ENCODE assay signal across 20 cellular contexts in the genomic region with DNA sequence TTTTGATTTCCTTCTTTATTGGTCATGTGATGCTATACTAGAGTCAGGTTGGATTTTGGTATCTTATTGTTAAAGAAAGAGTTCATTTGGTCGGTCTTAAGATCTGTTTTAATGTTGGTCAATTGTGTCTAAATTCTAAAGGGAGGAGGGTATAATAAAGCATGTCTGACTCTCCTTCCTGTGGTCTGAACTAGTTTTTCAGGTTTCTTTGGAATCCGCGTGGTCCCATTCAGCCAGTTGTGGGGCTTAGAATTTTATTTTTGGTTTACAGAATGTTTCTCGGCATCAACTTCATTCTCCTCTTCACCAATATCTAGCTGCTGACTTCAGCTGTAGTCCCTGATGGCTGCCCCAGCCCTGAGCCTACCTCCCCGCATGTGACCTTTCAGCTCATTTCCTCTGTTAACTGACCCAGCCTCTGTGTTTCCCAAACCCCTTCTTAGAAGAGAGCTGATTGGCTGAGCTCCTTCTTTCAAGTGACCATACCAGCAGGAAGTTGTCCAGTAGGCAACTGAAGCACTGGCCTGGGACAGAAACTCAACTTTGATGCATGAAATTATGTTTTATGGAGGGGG. TPM values are rescaled to one million over a fixed set of nuclear protein-coding genes. Genes with fewer than 3 reads are reported as not detected.
"Had no signal": no experiment of that assay in that cellular context is flagged by ENCODE, and none has a peak within 500 bp of the region (broad histone marks: within the 10 kb centered on the region; RNA-seq: fewer than 3 reads in every experiment).

No MANE protein-coding gene starts in this region.

- H3K9me3 ChIP-seq: adrenal gland, breast epithelium, gastrocnemius medialis, left ventricle myocardium inferior, pancreas, right lobe of liver, spleen had no signal

- H3K27ac ChIP-seq: adrenal gland, breast epithelium, gastrocnemius medialis, left ventricle myocardium inferior, pancreas, right lobe of liver, spleen had no signal

- ATAC-seq: activated CD4-positive, CD25-positive, alpha-beta regulatory T cell treated with anti-CD3 and anti-CD28 coated beads, Interleukin-2, amount 50 U/mL, for 24 hours; activated naive CD4-positive, alpha-beta T cell treated with anti-CD3 and anti-CD28 coated beads, Interleukin-2, amount 50 U/mL, for 72 hours; esophagus mucosa; gastrocnemius medialis; pancreas; right lobe of liver had no signal

- H3K36me3 ChIP-seq: adrenal gland, breast epithelium, gastrocnemius medialis, left ventricle myocardium inferior, pancreas, right lobe of liver, spleen had no signal

- H3K4me3 ChIP-seq: adrenal gland, breast epithelium, gastrocnemius medialis, left ventricle myocardium inferior, pancreas, right lobe of liver, spleen had no signal

- DNase-seq: activated gamma-delta T cell treated with Interleukin-2 at 50 U/mL for 16 hours; adrenal gland; effector CD4-positive, alpha-beta T cell; gastrocnemius medialis; head of caudate nucleus; left ventricle myocardium inferior; pancreas; right lobe of liver; spleen; stimulated activated naive CD4-positive, alpha-beta T cell had no signal

- H3K27me3 ChIP-seq: adrenal gland, breast epithelium, gastrocnemius medialis, pancreas, right lobe of liver had no signal

- H3K4me1 ChIP-seq: adrenal gland, breast epithelium, pancreas, spleen had no signal

RNA-seq across cellular contexts. Expression of gene MYOC, which starts 8.7 kb away (rescaled TPM):
- total RNA-seq: activated CD8-positive, alpha-beta memory T cell treated with anti-CD3 and anti-CD28 coated beads for 36 hours; activated naive CD4-positive, alpha-beta T cell treated with anti-CD3 and anti-CD28 coated beads, Interleukin-2, amount 50 U/mL, for 72 hours; astrocyte; kidney epithelial cell; mononuclear cell; right lobe of liver; spleen had no signal

RNA-seq across cellular contexts. Expression of gene MYOCOS, which starts 39.1 kb away (rescaled TPM):
- total RNA-seq: activated CD8-positive, alpha-beta memory T cell treated with anti-CD3 and anti-CD28 coated beads for 36 hours; adrenal gland; astrocyte; breast epithelium; cerebellum; esophagus mucosa; kidney epithelial cell; left ventricle myocardium inferior; mononuclear cell; pancreas; right lobe of liver; spleen; urinary bladder had no signal
- polyA plus RNA-seq: adrenal gland, spleen, urinary bladder had no signal
